In genomic region chr19:12365094-12365371, GRCh38 we compare ENCODE assay signal across 8 cellular contexts. TPM values are rescaled to one million over a fixed set of nuclear protein-coding genes. Genes with fewer than 3 reads are reported as not detected.
DNase-seq lines count a peak whose midpoint lies in the region; ATAC-seq and TF ChIP-seq lines count a peak whose summit lies in the region.

No MANE protein-coding gene starts in this region.

- no TSS peak for BruUV-seq in PC-3 (replicated peaks; lab: Mats Ljungman, UMichigan)

- H3K9me3 ChIP-seq in PC-3 (ENCODE audit: low read length) (peaks cover 12% of the 10 kb centered on the region; the same call in 1 of the 2 replicates), ectodermal cell (ENCODE audit: control insufficient read depth, low read length) (no peaks in the 10 kb centered on the region), mesodermal cell (ENCODE audit: control insufficient read depth, low read length) (peaks cover 27% of the 10 kb centered on the region)

- H3F3A ChIP-seq in PC-3 (ENCODE audit: low read length, unreplicated experiment), result no peaks in the 10 kb centered on the region

- ATAC-seq in Right ventricle myocardium inferior, result peak; percentile 44
- peak; percentile 56 for ATAC-seq in PC-3

- no peaks in the 10 kb centered on the region for H4K20me1 ChIP-seq in PC-3 (ENCODE audit: low read length)

- peak overlapping the region; percentile 69 for H3K9ac ChIP-seq in PC-3 (ENCODE audit: low read length)

- H3K79me2 ChIP-seq in PC-3 (ENCODE audit: low read length), result no peaks in the 10 kb centered on the region

- no peak for TF ChIP-seq CTCF in PC-3 (conservative IDR thresholded peaks at IDR 0.05; ENCODE audit: low read depth, low read length)

- no peaks in the 10 kb centered on the region; the same call in 1 of the 2 replicates for H3K4me1 ChIP-seq in PC-3 (ENCODE audit: insufficient read depth, low read length)
- no peaks in the 10 kb centered on the region for H3K4me1 ChIP-seq in ectodermal cell (ENCODE audit: control insufficient read depth, insufficient read depth, low read length)
- H3K4me1 ChIP-seq in mesodermal cell (ENCODE audit: control insufficient read depth, insufficient read depth, low read length, poor library complexity, severe bottlenecking), result no peaks in the 10 kb centered on the region
- no peaks in the 10 kb centered on the region for H3K4me1 ChIP-seq in urinary bladder (ENCODE audit: insufficient read depth)

- intact Hi-C loops in Right ventricle myocardium inferior (cut with DNase I), result loop anchor here (2.0 kb wide), 3 partner anchors 32 to 70 kb away; partner anchors contain the start of genes ZNF44, ZNF563 and ZNF799
- intact Hi-C loops in cardiac septum (cut with DNase I), result loop anchor here (1.0 to 10.0 kb wide), 4 partner anchors 32 to 200 kb away; partner anchors contain the start of genes ZNF136, ZNF44 and ZNF563
- intact Hi-C loops in PC-3 (cut with micrococcal nuclease), result loop anchor here (1.0 to 5.0 kb wide), 3 partner anchors 73 to 224 kb away; partner anchors contain the start of genes ZNF44 and ZNF564

- peak overlapping the region; percentile 82 for H3K4me3 ChIP-seq in PC-3 (ENCODE audit: low read length)
- peak overlapping the region; percentile 64 for H3K4me3 ChIP-seq in ectodermal cell (ENCODE audit: insufficient read depth, low read depth, low read length)
- peak overlapping the region; percentile 76 for H3K4me3 ChIP-seq in mesodermal cell (ENCODE audit: extremely low read depth, insufficient read depth, low read length, poor library complexity, severe bottlenecking)
- peak overlapping the region; percentile 76 for H3K4me3 ChIP-seq in urinary bladder (ENCODE audit: low read depth, low read length)

- POLR2A ChIA-PET in PC-3 (lab: Charles Lee; ENCODE audit: unreplicated experiment), result interaction anchor here (0.6 to 1.0 kb wide), 3 partner anchors 32 to 149 kb away, joined by 5 to 11 read pairs (median 6); partner anchors contain the start of genes ZNF563 and ZNF709

- H3K36me3 ChIP-seq in PC-3 (ENCODE audit: low read depth, low read length), result no peaks in the 10 kb centered on the region
- no peaks in the 10 kb centered on the region for H3K36me3 ChIP-seq in ectodermal cell (ENCODE audit: control insufficient read depth, insufficient read depth, low read length)
- peaks cover 7% of the 10 kb centered on the region for H3K36me3 ChIP-seq in mesodermal cell (ENCODE audit: control insufficient read depth, insufficient read depth, low read length)
- no peaks in the 10 kb centered on the region for H3K36me3 ChIP-seq in urinary bladder (ENCODE audit: insufficient read depth)

- H3K27ac ChIP-seq in PC-3 (ENCODE audit: low read length) (no peak overlapping the region), ectodermal cell (ENCODE audit: insufficient read depth, low read depth, low read length, poor library complexity, severe bottlenecking) (no peak overlapping the region), mesodermal cell (ENCODE audit: low read depth, low read length, severe bottlenecking) (peak overlapping the region; percentile 95), urinary bladder (ENCODE audit: low read depth) (peak overlapping the region; percentile 90)

- peak overlapping the region; percentile 77 for H3K4me2 ChIP-seq in PC-3 (ENCODE audit: low read length)

- DNase-seq in Right ventricle myocardium inferior (ENCODE audit: missing footprints) (no peak), cardiac septum (ENCODE audit: low spot score) (no peak), PC-3 (peak; percentile 18), retina (no peak), NCI-H1930 (lab: John Stamatoyannopoulos, UW) (no peak)

- H3K9me2 ChIP-seq in PC-3 (replicated peaks; ENCODE audit: low read length), result no peaks in the 10 kb centered on the region

- 0 to 1% methylated on average over 19 of the region's 19 CpGs for WGBS in ectodermal cell, 2 experiments
- WGBS in mesodermal cell (ENCODE audit: insufficient coverage in 2 of 2), 2 experiments, result 1 to 3% methylated on average over 9 to 18 of the region's 19 CpGs
- WGBS in urinary bladder, result under 1% methylated on average over 19 of the region's 19 CpGs

- peak overlapping the region; percentile 86 for H2AFZ ChIP-seq in PC-3 (ENCODE audit: low read length)

- CTCF ChIA-PET in PC-3 (lab: Charles Lee), result interaction anchor here (0.6 to 1.8 kb wide), 4 partner anchors 202 to 567 kb away, joined by 3 to 14 read pairs (median 4); partner anchors contain the start of gene ZNF136

- H3K27me3 ChIP-seq in PC-3 (ENCODE audit: low read length) (no peaks in the 10 kb centered on the region), ectodermal cell (ENCODE audit: control insufficient read depth, insufficient read depth, low read length, poor library complexity, severe bottlenecking) (no peaks in the 10 kb centered on the region)

RNA-seq across cellular contexts. Expression of gene ZNF442, which starts 0.5 kb away (rescaled TPM):
- total RNA-seq in Right ventricle myocardium inferior (2.4 TPM), cardiac septum (4.3 TPM), PC-3 (2014; rRNA removed) (0.63 and 1.1 TPM in 2 replicates), urinary bladder (13.4 TPM)
- 4.3 TPM for polyA plus RNA-seq in ectodermal cell (2013, experiment 1 of 4)
- polyA plus RNA-seq in ectodermal cell (2013, experiment 2 of 4), result 3.0 TPM
- polyA plus RNA-seq in ectodermal cell (2013, experiment 3 of 4), result 2.7 TPM
- polyA plus RNA-seq in ectodermal cell (2013, experiment 4 of 4), result 3.6 TPM
- polyA plus RNA-seq in mesodermal cell (2013, experiment 1 of 2), result 1.6 TPM
- polyA plus RNA-seq in mesodermal cell (2013, experiment 2 of 2), result 2.4 TPM
- 3.8 TPM for polyA plus RNA-seq in urinary bladder

RNA-seq across cellular contexts. Expression of gene ZNF563, which starts 31.6 kb away (rescaled TPM):
- 5.3 TPM for total RNA-seq in Right ventricle myocardium inferior
- 3.7 TPM for total RNA-seq in cardiac septum
- 1.1 and 2.1 TPM in 2 replicates for total RNA-seq in PC-3 (2014; rRNA removed)
- 2.8 TPM for polyA plus RNA-seq in ectodermal cell (2013, experiment 1 of 4)
- polyA plus RNA-seq in ectodermal cell (2013, experiment 2 of 4), result 1.8 TPM
- polyA plus RNA-seq in ectodermal cell (2013, experiment 3 of 4), result 1.4 TPM
- polyA plus RNA-seq in ectodermal cell (2013, experiment 4 of 4), result 1.1 TPM
- polyA plus RNA-seq in mesodermal cell (2013, experiment 1 of 2), result 2.8 TPM
- polyA plus RNA-seq in mesodermal cell (2013, experiment 2 of 2), result 3.5 TPM
- total RNA-seq in urinary bladder, result 8.4 TPM
- 3.5 TPM for polyA plus RNA-seq in urinary bladder

RNA-seq across cellular contexts. Expression of gene ZNF799, which starts 36.0 kb away (rescaled TPM):
- total RNA-seq in Right ventricle myocardium inferior, result 2.3 TPM
- total RNA-seq in cardiac septum, result 1.9 TPM
- 3.8 and 5.9 TPM in 2 replicates for total RNA-seq in PC-3 (2014; rRNA removed)
- polyA plus RNA-seq in ectodermal cell (2013, experiment 1 of 4), result 6.2 TPM
- polyA plus RNA-seq in ectodermal cell (2013, experiment 2 of 4), result 6.4 TPM
- polyA plus RNA-seq in ectodermal cell (2013, experiment 3 of 4), result 5.2 TPM
- 5.5 TPM for polyA plus RNA-seq in ectodermal cell (2013, experiment 4 of 4)
- 4.7 TPM for polyA plus RNA-seq in mesodermal cell (2013, experiment 1 of 2)
- 4.5 TPM for polyA plus RNA-seq in mesodermal cell (2013, experiment 2 of 2)
- 12.3 TPM for total RNA-seq in urinary bladder
- polyA plus RNA-seq in urinary bladder, result 4.4 TPM

Comparison
In these comparisons a context has a peak if more than half of its experiments do, and no peak if none do; other contexts are left out.
1. H3K27ac ChIP-seq: peak in mesodermal cell (single experiment) and urinary bladder (single experiment); none in PC-3 (single experiment) and ectodermal cell (single experiment).
2. Peak in every context shown above with its lines, with median percentiles within 50 percentile points of each other: H3K4me3 ChIP-seq.